Comparison of ENCODE assay signal across 8 cellular contexts in genomic region chr6:7140631-7141366, GRCh38. TPM values are rescaled to one million over a fixed set of nuclear protein-coding genes. Genes with fewer than 3 reads are reported as not detected.
A peak's percentile ranks its signal among the peaks of the same experiment; 100 is the strongest.
DNase-seq lines count a peak whose midpoint lies in the region; ATAC-seq and TF ChIP-seq lines count a peak whose summit lies in the region.

No MANE protein-coding gene starts in this region.

- DNase-seq in AG09319 (ENCODE audit: extremely low read depth, low read depth) (peak; percentile 31), NCI-H748 treated with DMSO at 0.1 percent for 48 hours (lab: John Stamatoyannopoulos, UW) (peak; percentile 69), lung microvascular endothelial cell (ENCODE audit: low read depth in 2 of 2) (peak; percentile 77 to 81)
- peak; percentile 42 to 71 for DNase-seq in activated CD8-positive, alpha-beta memory T cell treated with anti-CD3 and anti-CD28 coated beads for 1 hour (ENCODE audit: extremely low read depth in 1 of 2, low read depth in 1 of 2)
- peak; percentile 75 for DNase-seq in effector CD4-positive, alpha-beta T cell
- peak; percentile 64 to 77 (median 64) for DNase-seq in stimulated activated CD4-positive, alpha-beta T cell treated with anti-CD3 and anti-CD28 coated beads, TNF-alpha, amount 100 ng/mL, for 4 hours (ENCODE audit: low read depth in 3 of 3)

- TF ChIP-seq CTCF in AG09319 (IDR thresholded peaks at IDR 0.05; ENCODE audit: low read depth, low read length) = no peak

- peak; percentile 57 for ATAC-seq in GM18909 (IDR thresholded peaks at IDR 0.05; ENCODE audit: poor library complexity, unreplicated experiment)
- ATAC-seq in HG03135 (IDR thresholded peaks at IDR 0.05; ENCODE audit: unreplicated experiment) = peak; percentile 52

RNA-seq across cellular contexts. Expression of gene RREB1, which starts 33.0 kb away (rescaled TPM):
- 10.2 and 17.5 TPM in 2 replicates for total RNA-seq in lung microvascular endothelial cell

Comparison
In these comparisons a context has a peak if more than half of its experiments do, and no peak if none do; other contexts are left out.
1. Peak in every context shown above with its lines: DNase-seq and ATAC-seq.